In genomic region chr10:110206988-110207804, GRCh38 we compare ENCODE assay signal across 8 cellular contexts. TPM values are rescaled to one million over a fixed set of nuclear protein-coding genes. Genes with fewer than 3 reads are reported as not detected.
A peak's percentile ranks its signal among the peaks of the same experiment; 100 is the strongest.
DNase-seq lines count a peak whose midpoint lies in the region; ATAC-seq and TF ChIP-seq lines count a peak whose summit lies in the region.

Gene MXI1 (plus strand): TSS chr10:110207605. CDS start chr10:110207809, 204 bp downstream.

- H3K9me3 ChIP-seq in DOHH2 (ENCODE audit: control insufficient read depth, insufficient read depth, low read length): no peaks in the 10 kb centered on the region
- H3K9me3 ChIP-seq in neural cell (ENCODE audit: low read length): no peaks in the 10 kb centered on the region
- H3K9me3 ChIP-seq in vagina: no peaks in the 10 kb centered on the region

- no peak for TF ChIP-seq RAD21 in neural cell (conservative IDR thresholded peaks at IDR 0.05)

- H3K36me3 ChIP-seq in DOHH2 (ENCODE audit: control insufficient read depth, low read length) (no peaks in the 10 kb centered on the region), neural cell (ENCODE audit: insufficient read depth, low read length) (no peaks in the 10 kb centered on the region), vagina (no peaks in the 10 kb centered on the region)

- intact Hi-C loops in vagina (cut with DNase I): loop anchor here (5.0 kb wide), 1 partner anchor 65 kb away; no protein-coding TSS in a partner anchor

- H3K4me3 ChIP-seq in DOHH2 (ENCODE audit: low read length): peak within 1 kb of the TSS; percentile 76
- H3K4me3 ChIP-seq in neural cell (ENCODE audit: low read length): peak within 1 kb of the TSS; percentile 80
- peak within 1 kb of the TSS; percentile 78 to 83 for H3K4me3 ChIP-seq in vagina

- H3K4me2 ChIP-seq in DOHH2 (ENCODE audit: low read length) (peak within 1 kb of the TSS; percentile 80), neural cell (ENCODE audit: low read length) (peak within 1 kb of the TSS; percentile 88)

- peaks cover 3% of the 10 kb centered on the region; the same call in 1 of the 2 replicates for H3F3A ChIP-seq in DOHH2 (ENCODE audit: control insufficient read depth, insufficient read depth)
- H3F3A ChIP-seq in neural cell (ENCODE audit: insufficient read depth, low read length, poor library complexity, severe bottlenecking): no peaks in the 10 kb centered on the region

- peak within 1 kb of the TSS; percentile 43 for H2AFZ ChIP-seq in neural cell (ENCODE audit: low read depth, low read length)

- peaks cover 35% of the 10 kb centered on the region for H3K4me1 Mint-ChIP-seq in activated naive CD8-positive, alpha-beta T cell treated with anti-CD3 and anti-CD28 coated beads for 36 hours

- peak; percentile 13 for TF ChIP-seq EP300 in neural cell (conservative IDR thresholded peaks at IDR 0.05; ENCODE audit: poor library complexity, severe bottlenecking)

- H3K27ac Mint-ChIP-seq in activated naive CD8-positive, alpha-beta T cell treated with anti-CD3 and anti-CD28 coated beads for 36 hours: peak within 1 kb of the TSS; percentile 75

- H3K9me2 ChIP-seq in DOHH2 (replicated peaks; ENCODE audit: control insufficient read depth, low read length): no peaks in the 10 kb centered on the region
- H3K9me2 ChIP-seq in neural cell (ENCODE audit: insufficient read depth, low read length): no peaks in the 10 kb centered on the region

- peak within 1 kb of the TSS; percentile 56 for H3K27ac ChIP-seq in DOHH2 (ENCODE audit: low read depth, low read length)
- H3K27ac ChIP-seq in neural cell (ENCODE audit: low read length): peak within 1 kb of the TSS; percentile 76
- H3K27ac ChIP-seq in vagina: peak within 1 kb of the TSS; percentile 98

- H3K36me3 Mint-ChIP-seq in activated naive CD8-positive, alpha-beta T cell treated with anti-CD3 and anti-CD28 coated beads for 36 hours: peaks cover 2% of the 10 kb centered on the region

- peak within 1 kb of the TSS; percentile 91 for H3K4me3 Mint-ChIP-seq in activated naive CD8-positive, alpha-beta T cell treated with anti-CD3 and anti-CD28 coated beads for 36 hours

- H3K27me3 ChIP-seq in DOHH2 (ENCODE audit: control insufficient read depth, low read length) (peaks cover 15% of the 10 kb centered on the region), neural cell (ENCODE audit: insufficient read depth, low read depth, low read length) (no peaks in the 10 kb centered on the region), vagina (no peaks in the 10 kb centered on the region)

- H4K20me1 ChIP-seq in DOHH2 (ENCODE audit: control insufficient read depth, insufficient read depth, low read depth, low read length) (no peaks in the 10 kb centered on the region), neural cell (ENCODE audit: insufficient read depth) (no peaks in the 10 kb centered on the region)

- TF ChIP-seq CTCF in DOHH2 (IDR thresholded peaks at IDR 0.05; ENCODE audit: low read depth, low read length, poor library complexity, severe bottlenecking) (no peak), neural cell (IDR thresholded peaks at IDR 0.05; ENCODE audit: poor library complexity, severe bottlenecking) (no peak), vagina (IDR thresholded peaks at IDR 0.05) (no peak)

- H3K9ac ChIP-seq in neural cell (ENCODE audit: low read length): peak within 1 kb of the TSS; percentile 99

- peaks cover 26% of the 10 kb centered on the region for H3K4me1 ChIP-seq in DOHH2 (ENCODE audit: control insufficient read depth, low read length)
- H3K4me1 ChIP-seq in vagina: peaks cover 16% of the 10 kb centered on the region

- H3K9me3 Mint-ChIP-seq in activated naive CD8-positive, alpha-beta T cell treated with anti-CD3 and anti-CD28 coated beads for 36 hours: no peaks in the 10 kb centered on the region

- H3K79me2 ChIP-seq in DOHH2 (ENCODE audit: control insufficient read depth, low read length) (peaks cover 11% of the 10 kb centered on the region), neural cell (replicated peaks; ENCODE audit: insufficient read depth, low read length) (peaks cover 34% of the 10 kb centered on the region)

- peak in 1 of 2 donors; percentile 17 for TF ChIP-seq POLR2A in vagina (IDR thresholded peaks at IDR 0.05)

- DNase-seq in activated naive CD8-positive, alpha-beta T cell treated with anti-CD3 and anti-CD28 coated beads for 36 hours: peak; percentile 55
- DNase-seq in germinal center (ENCODE audit: low spot score): peak; percentile 49
- DNase-seq in vagina (ENCODE audit: extremely low spot score in 2 of 2): no peak

- peaks cover 44% of the 10 kb centered on the region for H3K27me3 Mint-ChIP-seq in activated naive CD8-positive, alpha-beta T cell treated with anti-CD3 and anti-CD28 coated beads for 36 hours

- ATAC-seq in GM21390 (IDR thresholded peaks at IDR 0.05; ENCODE audit: unreplicated experiment) (peak; percentile 56), HG03575 (IDR thresholded peaks at IDR 0.05; ENCODE audit: extremely low read depth, insufficient number of reproducible peaks, low FRiP score, unreplicated experiment) (peak; percentile 38)

TF ChIP-seq in PFSK-1, 5 proteins besides CTCF, POLR2A, EP300 and RAD21 (continues in another document):
- TF ChIP-seq POLR2AphosphoS5 (IDR thresholded peaks at IDR 0.05; ENCODE audit: low read depth, low read length) (peak; percentile 63; the same call in 1 of the 2 replicates), SIN3A (IDR thresholded peaks at IDR 0.05; ENCODE audit: borderline replicate concordance, insufficient read depth, low read length) (peak; percentile 90; the same call in 1 of the 2 replicates), FOXP2 (optimal IDR thresholded peaks at IDR 0.05; ENCODE audit: borderline replicate concordance, extremely low read depth, extremely low read length, insufficient read depth) (peak; percentile 62), REST (IDR thresholded peaks at IDR 0.05; ENCODE audit: insufficient read depth in 1 of 2, low read depth in 2 of 2, low read length in 2 of 2) (no peak)

TF ChIP-seq in neural cell, 6 proteins besides CTCF, POLR2A, EP300 and RAD21:
- TF ChIP-seq EZH2 (IDR thresholded peaks at IDR 0.05; ENCODE audit: borderline replicate concordance, insufficient read depth, low read length, poor library complexity, severe bottlenecking) (no peak), MXI1 (conservative IDR thresholded peaks at IDR 0.05; ENCODE audit: poor library complexity, severe bottlenecking) (peak; percentile 20), REST (IDR thresholded peaks at IDR 0.05; ENCODE audit: borderline replicate concordance) (no peak), SMC3 (conservative IDR thresholded peaks at IDR 0.05; ENCODE audit: poor library complexity) (peak; percentile 26), POLR2AphosphoS5 (IDR thresholded peaks at IDR 0.05) (peak; percentile 75), TAF1 (IDR thresholded peaks at IDR 0.05; ENCODE audit: low read depth) (peak; percentile 13)

RNA-seq across cellular contexts. Expression of gene MXI1, which starts in this region (rescaled TPM):
- 19.8 TPM for polyA plus RNA-seq in PFSK-1 (2012; ENCODE audit: insufficient read length, low read depth)
- 10 to 100 TPM; 24.4 to 26.7 TPM for total RNA-seq in activated naive CD8-positive, alpha-beta T cell treated with anti-CD3 and anti-CD28 coated beads for 36 hours
- polyA plus RNA-seq in neural cell: 63.1 and 69.5 TPM in 2 replicates
- 70.4 TPM in 2 replicates for polyA minus RNA-seq in neural cell
- 49.8 TPM for total RNA-seq in vagina

Comparison
In these comparisons a context has a peak if more than half of its experiments do, and no peak if none do; other contexts are left out.
1. DNase-seq: peak in activated naive CD8-positive, alpha-beta T cell treated with anti-CD3 and anti-CD28 coated beads for 36 hours (single experiment) and germinal center (single experiment); none in vagina (0 of 2).
2. Peak in every context shown above with its lines, with median percentiles within 50 percentile points of each other: H3K27ac ChIP-seq and H3K4me3 ChIP-seq.